ENCODE assay signal across 8 cellular contexts in genomic region chr11:64284962-64285884, GRCh38. TPM values are rescaled to one million over a fixed set of nuclear protein-coding genes. Genes with fewer than 3 reads are reported as not detected.
DNase-seq lines count a peak whose midpoint lies in the region; ATAC-seq and TF ChIP-seq lines count a peak whose summit lies in the region.

Gene GPR137 (plus strand): TSS chr11:64285848. CDS start chr11:64286525, 677 bp downstream.

- TF ChIP-seq CTCF in GM13977 (IDR thresholded peaks at IDR 0.05; ENCODE audit: extremely low read depth, insufficient read depth, missing control alignments) (no peak), right atrium auricular region (IDR thresholded peaks at IDR 0.05) (no peak), uterus (IDR thresholded peaks at IDR 0.05) (no peak)

- H3K4me3 ChIP-seq in right atrium auricular region (peak within 1 kb of the TSS; percentile 67 to 68), uterus (peak within 1 kb of the TSS; percentile 64 to 74)

- H3K27ac ChIP-seq in angular gyrus (ENCODE audit: low read depth, low read length) (peak within 1 kb of the TSS; percentile 96), right atrium auricular region (peak within 1 kb of the TSS; percentile 90 to 96), uterus (peak within 1 kb of the TSS; percentile 94 to 98)

- H3K27me3 ChIP-seq in right atrium auricular region (no peaks in the 10 kb centered on the region), uterus (no peaks in the 10 kb centered on the region)

- in situ Hi-C loops in GM13977 (cut with MboI; ENCODE audit: low pct_unique_long_range_greater_than_20kb, low sequenced_read_pairs, unreplicated experiment) = no loop called here

- intact Hi-C loops in T-helper 2 cell treated with Interferon-gamma antibody and Interleukin-4, amounts not matched to agents 100 ng/mL and 5 ng/mL, for 36 hours (cut with micrococcal nuclease) = loop anchor here (1.0 to 5.0 kb wide), 4 partner anchors 15 to 78 kb away; partner anchors contain the start of genes ESRRA, FERMT3 and FKBP2
- intact Hi-C loops in uterus (cut with DNase I; ENCODE audit: low total_unique reads) = no loop called here

- H3K36me3 ChIP-seq in right atrium auricular region (peaks cover 6% of the 10 kb centered on the region), uterus (no peaks in the 10 kb centered on the region)

- peak; percentile 97 for DNase-seq in GM13977 (ENCODE audit: low spot score)
- peak; percentile 87 for DNase-seq in NCI-H1092 treated with DMSO at 0.1 percent for 48 hours (lab: John Stamatoyannopoulos, UW)
- DNase-seq in right atrium auricular region (ENCODE audit: low spot score) = peak; percentile 83
- DNase-seq in putamen (ENCODE audit: low spot score) = peak; percentile 87
- DNase-seq in uterus = peak; percentile 87 to 89

- H3K9me3 ChIP-seq in right atrium auricular region (no peaks in the 10 kb centered on the region), uterus (no peaks in the 10 kb centered on the region)

- H3K4me1 ChIP-seq in right atrium auricular region (peaks cover 0 to 48% of the 10 kb centered on the region in 2 donors), uterus (peaks cover 6 to 14% of the 10 kb centered on the region in 2 donors)

- peak; percentile 50 for ATAC-seq in HG02623 (IDR thresholded peaks at IDR 0.05; ENCODE audit: unreplicated experiment)

- peak in 1 of 2 donors; percentile 56 for TF ChIP-seq POLR2A in uterus (IDR thresholded peaks at IDR 0.05)

RNA-seq across cellular contexts. Expression of gene GPR137, which starts in this region (rescaled TPM):
- total RNA-seq in T-helper 2 cell treated with Interferon-gamma antibody and Interleukin-4, amounts not matched to agents 100 ng/mL and 5 ng/mL, for 36 hours = 34.8 and 36.5 TPM in 2 replicates
- total RNA-seq in right atrium auricular region (10 to 100 TPM; 22.1 to 23.5 TPM), uterus (10 to 100 TPM in 2 of 4 donors, 1 to 10 TPM in 1, under 1 TPM in 1; 0.51 to 32.3 (median 10.6) TPM)

Comparison
In these comparisons a context has a peak if more than half of its experiments do, and no peak if none do; other contexts are left out.
1. Peak in every context shown above with its lines: DNase-seq, ATAC-seq, H3K4me3 ChIP-seq and H3K27ac ChIP-seq.